Comparison of ENCODE assay signal across 23 cellular contexts in genomic region chr21:38761531-38761930, GRCh38. TPM values are rescaled to one million over a fixed set of nuclear protein-coding genes. Genes with fewer than 3 reads are reported as not detected.
DNase-seq lines count a peak whose midpoint lies in the region; TF ChIP-seq lines count a peak whose summit lies in the region.
"Had no signal": no experiment of that assay in that cellular context is flagged by ENCODE, and none has a peak within 500 bp of the region (broad histone marks: within the 10 kb centered on the region; RNA-seq: fewer than 3 reads in every experiment).

No MANE protein-coding gene starts in this region.

- TF ChIP-seq CTCF in MCF 10A (IDR thresholded peaks at IDR 0.05; ENCODE audit: unreplicated experiment) = no peak
- no peak for TF ChIP-seq CTCF in mammary epithelial cell (conservative IDR thresholded peaks at IDR 0.05 in 1 of 2, IDR thresholded peaks at IDR 0.05 in 1 of 2; ENCODE audit: extremely low read depth in 1 of 2, insufficient read depth in 1 of 2, low read depth in 1 of 2, low read length in 2 of 2)
- TF ChIP-seq CTCF in endodermal cell (conservative IDR thresholded peaks at IDR 0.05) = no peak
- TF ChIP-seq CTCF in tibial artery (IDR thresholded peaks at IDR 0.05) = no peak

- H3K9me3 ChIP-seq in mammary epithelial cell (replicated peaks; ENCODE audit: insufficient read depth, low read length) (no peaks in the 10 kb centered on the region), endodermal cell (ENCODE audit: control insufficient read depth, low read length) (peaks cover 20% of the 10 kb centered on the region), muscle layer of colon (ENCODE audit: low read length) (no peaks in the 10 kb centered on the region), tibial artery (no peaks in the 10 kb centered on the region)
- H3K9me3 ChIP-seq: pancreas had no signal

- H3K9ac ChIP-seq in mammary epithelial cell (ENCODE audit: insufficient read depth, low read length) (no peak overlapping the region), endodermal cell (ENCODE audit: extremely low read depth, low read length, poor library complexity, severe bottlenecking) (no peak overlapping the region), muscle layer of colon (ENCODE audit: low read length) (no peak overlapping the region)

- POLR2A ChIA-PET in MCF 10A (lab: Yijun Ruan, JAX) = interaction anchor here (0.5 to 1.4 kb wide), 4 partner anchors 11 to 56 kb away, joined by 3 to 4 read pairs (median 4); no protein-coding TSS in a partner anchor

- BruUV-seq in MCF 10A (replicated peaks; lab: Mats Ljungman, UMichigan) (no TSS peak), mammary epithelial cell (replicated peaks; lab: Mats Ljungman, UMichigan) (no TSS peak)

- peaks cover 6% of the 10 kb centered on the region for H3K4me1 Mint-ChIP-seq in MCF 10A (ENCODE audit: insufficient read depth, unreplicated experiment)
- H3K4me1 Mint-ChIP-seq in endodermal cell = peaks cover 16% of the 10 kb centered on the region

- no peaks in the 10 kb centered on the region for H3K36me3 Mint-ChIP-seq in MCF 10A (ENCODE audit: insufficient read depth, unreplicated experiment)
- peaks cover 22% of the 10 kb centered on the region for H3K36me3 Mint-ChIP-seq in endodermal cell (ENCODE audit: low read depth)

- no peaks in the 10 kb centered on the region for H4K20me1 ChIP-seq in mammary epithelial cell (ENCODE audit: insufficient read depth, low read length)

- H3K4me1 ChIP-seq in mammary epithelial cell (ENCODE audit: insufficient read depth, low read length) = no peaks in the 10 kb centered on the region
- H3K4me1 ChIP-seq in endodermal cell (ENCODE audit: control insufficient read depth, insufficient read depth, low read length) = peaks cover 6% of the 10 kb centered on the region
- H3K4me1 ChIP-seq in muscle layer of colon (ENCODE audit: insufficient read depth, low read length) = peaks cover 43% of the 10 kb centered on the region
- H3K4me1 ChIP-seq in tibial artery = peaks cover 0 to 63% (median 37%) of the 10 kb centered on the region in 4 donors

- no peaks in the 10 kb centered on the region for H3K79me2 ChIP-seq in mammary epithelial cell (ENCODE audit: insufficient read depth, low read length)

- H3K27ac ChIP-seq in mammary epithelial cell (ENCODE audit: insufficient read depth, low read depth, low read length) = no peak overlapping the region
- H3K27ac ChIP-seq in endodermal cell (ENCODE audit: low read depth, low read length) = no peak overlapping the region
- H3K27ac ChIP-seq in muscle layer of colon (ENCODE audit: low read depth, low read length) = peak overlapping the region; percentile 55
- peak overlapping the region; percentile 77 to 80 for H3K27ac ChIP-seq in tibial artery
- H3K27ac ChIP-seq: pancreas, SK-N-MC had no signal

- H3K27ac Mint-ChIP-seq in MCF 10A (ENCODE audit: low read depth, unreplicated experiment) = peak overlapping the region; percentile 57
- peak overlapping the region; percentile 46 for H3K27ac Mint-ChIP-seq in endodermal cell
- H3K27ac Mint-ChIP-seq: activated CD8-positive, alpha-beta T cell treated with anti-CD3 and anti-CD28 coated beads for 36 hours; activated T-cell treated with anti-CD3 and anti-CD28 coated beads, Interleukin-2, amount 50 U/mL, for 24 hours; GM23338 had no signal

- H3K27me3 ChIP-seq in mammary epithelial cell (ENCODE audit: insufficient read depth, low read length) (no peaks in the 10 kb centered on the region), endodermal cell (ENCODE audit: control insufficient read depth, insufficient read depth, low read length, poor library complexity, severe bottlenecking) (no peaks in the 10 kb centered on the region), muscle layer of colon (ENCODE audit: control insufficient read depth in 1 of 2, insufficient read depth in 2 of 2, low read length in 2 of 2) (no peaks in the 10 kb centered on the region), tibial artery (no peaks in the 10 kb centered on the region)
- H3K27me3 ChIP-seq: pancreas had no signal

- no peak overlapping the region for H2AFZ ChIP-seq in mammary epithelial cell (ENCODE audit: low read depth, low read length)
- H2AFZ ChIP-seq: GM23338 had no signal

- CTCF ChIA-PET in MCF 10A (lab: Yijun Ruan, JAX) (interaction anchor here (0.7 to 0.8 kb wide), 2 partner anchors 11 to 55 kb away, joined by 3 to 4 read pairs; no protein-coding TSS in a partner anchor), mammary epithelial cell (lab: Charles Lee; ENCODE audit: low non-redundant PET) (no interaction called here)

- H3K4me3 Mint-ChIP-seq in MCF 10A (ENCODE audit: unreplicated experiment) = no peak overlapping the region
- peak overlapping the region; percentile 6 for H3K4me3 Mint-ChIP-seq in endodermal cell
- H3K4me3 Mint-ChIP-seq: activated CD8-positive, alpha-beta T cell treated with anti-CD3 and anti-CD28 coated beads for 36 hours; activated T-cell treated with anti-CD3 and anti-CD28 coated beads, Interleukin-2, amount 50 U/mL, for 24 hours; GM23338; stimulated activated naive CD8-positive, alpha-beta T cell treated with anti-CD3 and anti-CD28 coated beads, Interleukin-15, amount 100 ng/mL, for 72 hours had no signal

- dilution Hi-C loops in mammary epithelial cell (cut with HindIII; ENCODE audit: low sequenced_read_pairs) = no loop called here

- no peaks in the 10 kb centered on the region for H3K27me3 Mint-ChIP-seq in MCF 10A (ENCODE audit: insufficient read depth, unreplicated experiment)
- peaks cover 11% of the 10 kb centered on the region for H3K27me3 Mint-ChIP-seq in endodermal cell (ENCODE audit: insufficient read depth)
- H3K27me3 Mint-ChIP-seq: activated CD8-positive, alpha-beta T cell treated with anti-CD3 and anti-CD28 coated beads for 36 hours; activated T-cell treated with anti-CD3 and anti-CD28 coated beads, Interleukin-2, amount 50 U/mL, for 24 hours; stimulated activated naive CD8-positive, alpha-beta T cell treated with anti-CD3 and anti-CD28 coated beads, Interleukin-15, amount 100 ng/mL, for 72 hours had no signal

- H3K4me2 ChIP-seq in mammary epithelial cell (ENCODE audit: insufficient read depth, low read depth, low read length) = no peak overlapping the region
- H3K4me2 ChIP-seq: GM23338 had no signal

- H3K36me3 ChIP-seq in mammary epithelial cell (ENCODE audit: insufficient read depth, low read length) (no peaks in the 10 kb centered on the region), endodermal cell (ENCODE audit: control insufficient read depth, insufficient read depth, low read length) (peaks cover 5% of the 10 kb centered on the region), muscle layer of colon (ENCODE audit: insufficient read depth, low read length) (no peaks in the 10 kb centered on the region), tibial artery (no peaks in the 10 kb centered on the region)
- H3K36me3 ChIP-seq: pancreas had no signal

- DNase-seq in MCF 10A (ENCODE audit: unreplicated experiment) (no peak), mammary epithelial cell (no peak), endodermal cell (no peak), tibial artery (no peak), RPMI8226 (no peak), EL (no peak)
- DNase-seq in activated effector memory CD4-positive, alpha-beta T cell treated with Interleukin-2 at 50 U/mL for 16 hours = no peak
- DNase-seq: activated CD8-positive, alpha-beta T cell treated with anti-CD3 and anti-CD28 coated beads for 36 hours; activated naive CD4-positive, alpha-beta T cell treated with anti-CD3 and anti-CD28 coated beads, Interleukin-2, amount 50 U/mL, for 16 hours; activated T-cell treated with anti-CD3 and anti-CD28 coated beads, Interleukin-2, amount 50 U/mL, for 24 hours; C1 segment of cervical spinal cord; foreskin melanocyte; GDM1; NCI-H1436; NCI-H2171 treated with DMSO at 0.1 percent for 48 hours; NCI-H748 treated with DMSO at 0.1 percent for 48 hours; pancreas; stimulated activated CD4-positive, alpha-beta T cell treated with anti-CD3 and anti-CD28 coated beads, Interleukin-2, amount 100 ng/mL, for 24 hours; stimulated activated naive CD8-positive, alpha-beta T cell treated with anti-CD3 and anti-CD28 coated beads, Interleukin-15, amount 100 ng/mL, for 72 hours; T-helper 9 cell had no signal

- WGBS in mammary epithelial cell (ENCODE audit: low coverage, missing lambda C conversion rate) = 98% methylated on average over 4 of the region's 4 CpGs
- WGBS in endodermal cell (ENCODE audit: insufficient coverage in 1 of 2, insufficient read length in 1 of 2), 2 experiments = 83 to 94% methylated on average over 3 to 4 of the region's 4 CpGs

- in situ Hi-C loops in mammary epithelial cell (cut with MboI; ENCODE audit: low sequenced_read_pairs in 2 of 2) = no loop called here

- H3K4me3 ChIP-seq in mammary epithelial cell (replicated peaks in 1 of 3; ENCODE audit: insufficient read depth in 1 of 3, low read depth in 2 of 3, low read length in 3 of 3) (no peak overlapping the region), endodermal cell (ENCODE audit: low read length) (no peak overlapping the region), muscle layer of colon (ENCODE audit: low read depth in 1 of 2, low read length in 2 of 2) (peak overlapping the region in 1 of 2 donors; percentile 11), tibial artery (no peak overlapping the region)
- H3K4me3 ChIP-seq: GM23338, pancreas, SK-N-MC had no signal

- intact Hi-C loops in MCF 10A (cut with micrococcal nuclease) (no loop called here), mammary epithelial cell (cut with micrococcal nuclease) (no loop called here), tibial artery (cut with DNase I; ENCODE audit: low total_unique reads) (no loop called here)

- H3K9me3 Mint-ChIP-seq in MCF 10A (ENCODE audit: unreplicated experiment) (peaks cover 5% of the 10 kb centered on the region), endodermal cell (peaks cover 18% of the 10 kb centered on the region)

RNA-seq across cellular contexts. Expression of gene ETS2, which starts 44.2 kb away (rescaled TPM):
- total RNA-seq in MCF 10A (2022) (109 and 126 TPM in 2 replicates), mammary epithelial cell (10 to 100 TPM; 60.3 to 62.3 TPM), endodermal cell (100 to 1,000 TPM in 1 of 2 donors, 10 to 100 TPM in 1; 98.4 to 102 TPM)
- polyA plus RNA-seq in mammary epithelial cell = 21.9 TPM
- 27.6 TPM for polyA minus RNA-seq in mammary epithelial cell
- 25.0 TPM for polyA plus RNA-seq in endodermal cell (2013, experiment 1 of 2)
- 24.8 TPM for polyA plus RNA-seq in endodermal cell (2013, experiment 2 of 2)

Comparison
In these comparisons a context has a peak if more than half of its experiments do, and no peak if none do; other contexts are left out.
1. H3K27ac ChIP-seq: peak in muscle layer of colon (single experiment) and tibial artery (2 of 2); none in mammary epithelial cell (single experiment) and endodermal cell (single experiment).